ENCODE assay signal across 8 cellular contexts in genomic region chr10:24456319-24456718, GRCh38.
DNase-seq lines count a peak whose midpoint lies in the region; ATAC-seq and TF ChIP-seq lines count a peak whose summit lies in the region.

No MANE protein-coding gene starts in this region.

- no peak for DNase-seq in Right ventricle myocardium inferior (ENCODE audit: missing footprints)
- no peak for DNase-seq in right atrium auricular region (ENCODE audit: low spot score)
- peak; percentile 44 for DNase-seq in hepatocyte (ENCODE audit: low spot score)
- DNase-seq in thyroid gland = no peak
- DNase-seq in mucosa of gallbladder (ENCODE audit: low spot score) = no peak

- peak overlapping the region; percentile 3 to 79 (median 56) for H3K27ac Mint-ChIP-seq in brain

- no peak overlapping the region for H3K4me2 ChIP-seq in hepatocyte

- H3K27me3 ChIP-seq in right atrium auricular region (no peaks in the 10 kb centered on the region), hepatocyte (no peaks in the 10 kb centered on the region), thyroid gland (no peaks in the 10 kb centered on the region)

- H3K27me3 Mint-ChIP-seq in brain = no peaks in the 10 kb centered on the region

- WGBS in hepatocyte (ENCODE audit: low lambda C conversion rate, missing lambda C conversion rate) = 90% methylated on average over 4 of the region's 4 CpGs
- WGBS in thyroid gland, 2 donors = 79 to 89% methylated on average over 4 of the region's 4 CpGs

- peaks cover 0 to 11% of the 10 kb centered on the region in 2 donors for H3K4me1 ChIP-seq in right atrium auricular region
- H3K4me1 ChIP-seq in hepatocyte (ENCODE audit: insufficient read depth) = peaks cover 11% of the 10 kb centered on the region
- H3K4me1 ChIP-seq in thyroid gland = peaks cover 18 to 28% of the 10 kb centered on the region in 2 donors

- H3K4me3 ChIP-seq in right atrium auricular region (no peak overlapping the region), hepatocyte (no peak overlapping the region), thyroid gland (replicated peaks in 1 of 3) (no peak overlapping the region)

- intact Hi-C loops in Right ventricle myocardium inferior (cut with DNase I) = no loop called here
- intact Hi-C loops in thyroid gland (cut with DNase I) = no loop called here

- H3K4me1 Mint-ChIP-seq in brain = peaks cover 75% of the 10 kb centered on the region

- no peak overlapping the region for H2AFZ ChIP-seq in hepatocyte

- H4K20me1 ChIP-seq in hepatocyte (ENCODE audit: insufficient read depth, poor library complexity, severe bottlenecking) = no peaks in the 10 kb centered on the region

- no peak for TF ChIP-seq CTCF in right atrium auricular region (IDR thresholded peaks at IDR 0.05)
- no peak for TF ChIP-seq CTCF in brain (conservative IDR thresholded peaks at IDR 0.05)
- TF ChIP-seq CTCF in hepatocyte (IDR thresholded peaks at IDR 0.05; ENCODE audit: poor library complexity) = no peak
- TF ChIP-seq CTCF in thyroid gland (IDR thresholded peaks at IDR 0.05) = no peak

- no peaks in the 10 kb centered on the region for H3K9me2 ChIP-seq in hepatocyte (replicated peaks; ENCODE audit: insufficient read depth)

- peaks cover 0 to 2% (median 0%) of the 10 kb centered on the region in 5 experiments for H3K9me3 Mint-ChIP-seq in brain

- H3K4me3 Mint-ChIP-seq in brain = peak overlapping the region in 1 of 5 experiments; percentile 52

- H3K9me3 ChIP-seq in right atrium auricular region = no peaks in the 10 kb centered on the region
- no peaks in the 10 kb centered on the region for H3K9me3 ChIP-seq in hepatocyte (ENCODE audit: low read depth)
- no peaks in the 10 kb centered on the region for H3K9me3 ChIP-seq in thyroid gland

- H3K36me3 ChIP-seq in right atrium auricular region (no peaks in the 10 kb centered on the region), hepatocyte (replicated peaks; ENCODE audit: insufficient read depth, low read depth) (no peaks in the 10 kb centered on the region), thyroid gland (no peaks in the 10 kb centered on the region)

- no peak for TF ChIP-seq POLR2A in thyroid gland (IDR thresholded peaks at IDR 0.05)

- H3K79me2 ChIP-seq in hepatocyte = peaks cover 14% of the 10 kb centered on the region

- H3K27ac ChIP-seq in right atrium auricular region (no peak overlapping the region), hepatocyte (no peak overlapping the region), thyroid gland (peak overlapping the region in 2 of 3 donors; percentile 78 to 81)

- H3K36me3 Mint-ChIP-seq in brain = no peaks in the 10 kb centered on the region

- ATAC-seq in Right ventricle myocardium inferior = peak; percentile 67
- no peak for ATAC-seq in GM18498 (IDR thresholded peaks at IDR 0.05; ENCODE audit: unreplicated experiment)
- no peak for ATAC-seq in HG03108 (IDR thresholded peaks at IDR 0.05; ENCODE audit: unreplicated experiment)

Comparison
In these comparisons a context has a peak if more than half of its experiments do, and no peak if none do; other contexts are left out.
1. H3K27ac ChIP-seq: peak in thyroid gland (2 of 3); none in right atrium auricular region (0 of 2) and hepatocyte (single experiment).